ENCODE assay signal across 9 cellular contexts in genomic region chr17:21573961-21574610, GRCh38.
DNase-seq lines count a peak whose midpoint lies in the region; ATAC-seq and TF ChIP-seq lines count a peak whose summit lies in the region.
"Had no signal": no experiment of that assay in that cellular context is flagged by ENCODE, and none has a peak within 500 bp of the region (broad histone marks: within the 10 kb centered on the region; RNA-seq: fewer than 3 reads in every experiment).

No MANE protein-coding gene starts in this region.

- H3K36me3 Mint-ChIP-seq in activated naive CD8-positive, alpha-beta T cell treated with anti-CD3 and anti-CD28 coated beads, Interleukin-2, amount 50 U/mL, for 24 hours (ENCODE audit: low read depth): no peaks in the 10 kb centered on the region
- H3K36me3 Mint-ChIP-seq in endodermal cell (ENCODE audit: low read depth): no peaks in the 10 kb centered on the region

- H3K27ac ChIP-seq in endodermal cell (ENCODE audit: low read depth, low read length): no peak overlapping the region
- H3K27ac ChIP-seq: 22Rv1 had no signal

- no peaks in the 10 kb centered on the region for H3K27me3 ChIP-seq in endodermal cell (ENCODE audit: control insufficient read depth, insufficient read depth, low read length, poor library complexity, severe bottlenecking)

- DNase-seq in DMS53 (lab: John Stamatoyannopoulos, UW) (peak; percentile 45), DMS53 treated with DMSO at 0.1 percent for 48 hours (lab: John Stamatoyannopoulos, UW; ENCODE audit: unreplicated experiment) (no peak), iris pigment epithelial cell (ENCODE audit: low read depth) (peak; percentile 39), endodermal cell (no peak), NCI-H2196 treated with DMSO at 0.1 percent for 48 hours (lab: John Stamatoyannopoulos, UW; ENCODE audit: unreplicated experiment) (no peak)
- DNase-seq in activated naive CD8-positive, alpha-beta T cell treated with anti-CD3 and anti-CD28 coated beads, Interleukin-2, amount 50 U/mL, for 24 hours: peak; percentile 17
- DNase-seq in stimulated activated CD4-positive, alpha-beta T cell treated with anti-CD3 and anti-CD28 coated beads, TNF-alpha, amount 100 ng/mL, for 4 hours (ENCODE audit: low read depth in 3 of 3): peak; percentile 5 to 30 (median 25)

- H3K4me3 Mint-ChIP-seq in activated naive CD8-positive, alpha-beta T cell treated with anti-CD3 and anti-CD28 coated beads, Interleukin-2, amount 50 U/mL, for 24 hours: peak overlapping the region; percentile 54
- H3K4me3 Mint-ChIP-seq in endodermal cell: no peak overlapping the region

- no peak for TF ChIP-seq CTCF in endodermal cell (conservative IDR thresholded peaks at IDR 0.05)

- WGBS in endodermal cell (ENCODE audit: insufficient coverage in 1 of 2, insufficient read length in 1 of 2), 2 experiments: 88 to 92% methylated on average over 14 to 34 of the region's 39 CpGs

- no peaks in the 10 kb centered on the region for H3K9me3 ChIP-seq in endodermal cell (ENCODE audit: control insufficient read depth, low read length)

- H3K27ac Mint-ChIP-seq in activated naive CD8-positive, alpha-beta T cell treated with anti-CD3 and anti-CD28 coated beads, Interleukin-2, amount 50 U/mL, for 24 hours: no peak overlapping the region
- no peak overlapping the region for H3K27ac Mint-ChIP-seq in endodermal cell

- no peak overlapping the region for H3K9ac ChIP-seq in endodermal cell (ENCODE audit: extremely low read depth, low read length, poor library complexity, severe bottlenecking)

- peaks cover 3% of the 10 kb centered on the region for H3K4me1 Mint-ChIP-seq in activated naive CD8-positive, alpha-beta T cell treated with anti-CD3 and anti-CD28 coated beads, Interleukin-2, amount 50 U/mL, for 24 hours
- H3K4me1 Mint-ChIP-seq in endodermal cell: no peaks in the 10 kb centered on the region

- no peaks in the 10 kb centered on the region for H3K4me1 ChIP-seq in endodermal cell (ENCODE audit: control insufficient read depth, insufficient read depth, low read length)

- H3K27me3 Mint-ChIP-seq in activated naive CD8-positive, alpha-beta T cell treated with anti-CD3 and anti-CD28 coated beads, Interleukin-2, amount 50 U/mL, for 24 hours: peaks cover 19% of the 10 kb centered on the region
- H3K27me3 Mint-ChIP-seq in endodermal cell (ENCODE audit: insufficient read depth): no peaks in the 10 kb centered on the region

- no peaks in the 10 kb centered on the region for H3K36me3 ChIP-seq in endodermal cell (ENCODE audit: control insufficient read depth, insufficient read depth, low read length)

- no peak for ATAC-seq in activated naive CD8-positive, alpha-beta T cell treated with anti-CD3 and anti-CD28 coated beads, Interleukin-2, amount 50 U/mL, for 24 hours
- ATAC-seq in GM21737 (IDR thresholded peaks at IDR 0.05; ENCODE audit: unreplicated experiment): no peak

- no peak overlapping the region for H3K4me3 ChIP-seq in endodermal cell (ENCODE audit: low read length)

- H3K9me3 Mint-ChIP-seq in activated naive CD8-positive, alpha-beta T cell treated with anti-CD3 and anti-CD28 coated beads, Interleukin-2, amount 50 U/mL, for 24 hours: peaks cover 9% of the 10 kb centered on the region
- H3K9me3 Mint-ChIP-seq in endodermal cell: peaks cover 75% of the 10 kb centered on the region

Comparison
In these comparisons a context has a peak if more than half of its experiments do, and no peak if none do; other contexts are left out.
1. DNase-seq: peak in DMS53 (single experiment), activated naive CD8-positive, alpha-beta T cell treated with anti-CD3 and anti-CD28 coated beads, Interleukin-2, amount 50 U/mL, for 24 hours (single experiment), iris pigment epithelial cell (single experiment) and stimulated activated CD4-positive, alpha-beta T cell treated with anti-CD3 and anti-CD28 coated beads, TNF-alpha, amount 100 ng/mL, for 4 hours (3 of 3); none in DMS53 treated with DMSO at 0.1 percent for 48 hours (single experiment), endodermal cell (single experiment) and NCI-H2196 treated with DMSO at 0.1 percent for 48 hours (single experiment).